In the genomic region with DNA sequence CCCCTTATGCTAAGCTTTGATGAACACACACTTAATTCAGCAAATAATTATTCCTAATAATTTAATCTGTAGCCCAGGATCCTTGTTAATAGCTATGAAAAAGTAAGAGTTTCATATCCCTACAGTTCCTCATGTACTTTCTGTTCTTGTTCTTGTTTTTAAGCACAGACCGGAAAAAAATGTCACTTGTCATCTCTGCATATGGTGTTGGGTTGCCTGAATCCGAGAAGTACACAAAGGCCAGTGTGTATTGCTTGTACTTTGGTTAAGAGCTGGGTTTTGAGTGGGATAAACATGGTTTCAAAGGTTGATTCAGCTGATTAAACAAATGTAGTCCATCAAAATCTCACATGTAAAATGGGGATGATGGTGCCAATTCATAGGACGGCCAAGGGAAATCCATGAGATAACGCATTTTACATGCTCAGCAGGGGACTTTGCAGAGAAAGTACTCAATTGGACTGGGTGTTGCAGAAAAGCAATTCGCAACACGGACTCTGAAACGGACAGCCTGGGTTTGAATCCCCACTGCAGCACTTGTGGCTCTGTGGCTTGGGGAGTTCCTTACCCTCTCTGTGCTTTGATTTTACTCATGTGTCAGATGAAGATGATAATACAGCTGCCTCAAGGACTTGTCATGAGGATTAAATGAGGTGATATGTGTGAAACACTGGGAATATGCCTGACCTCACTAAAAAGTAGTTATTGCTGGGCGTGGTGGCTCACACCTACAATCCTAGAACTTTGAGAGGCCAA, we compare ENCODE assay signal across 1 cellular context.
TF ChIP-seq lines count a peak whose summit lies in the region.

No MANE protein-coding gene starts in this region.

TF ChIP-seq in WTC11, 78 proteins besides CTCF, POLR2A, EP300 and RAD21 (continued from another document):
- TF ChIP-seq, protein P1, sequence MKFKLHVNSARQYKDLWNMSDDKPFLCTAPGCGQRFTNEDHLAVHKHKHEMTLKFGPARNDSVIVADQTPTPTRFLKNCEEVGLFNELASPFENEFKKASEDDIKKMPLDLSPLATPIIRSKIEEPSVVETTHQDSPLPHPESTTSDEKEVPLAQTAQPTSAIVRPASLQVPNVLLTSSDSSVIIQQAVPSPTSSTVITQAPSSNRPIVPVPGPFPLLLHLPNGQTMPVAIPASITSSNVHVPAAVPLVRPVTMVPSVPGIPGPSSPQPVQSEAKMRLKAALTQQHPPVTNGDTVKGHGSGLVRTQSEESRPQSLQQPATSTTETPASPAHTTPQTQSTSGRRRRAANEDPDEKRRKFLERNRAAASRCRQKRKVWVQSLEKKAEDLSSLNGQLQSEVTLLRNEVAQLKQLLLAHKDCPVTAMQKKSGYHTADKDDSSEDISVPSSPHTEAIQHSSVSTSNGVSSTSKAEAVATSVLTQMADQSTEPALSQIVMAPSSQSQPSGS (CRISPR knock-in tag; IDR thresholded peaks at IDR 0.05; ENCODE audit: borderline replicate concordance, low read depth): no peak
